Comparison of ENCODE assay signal across 32 cellular contexts in the genomic region with DNA sequence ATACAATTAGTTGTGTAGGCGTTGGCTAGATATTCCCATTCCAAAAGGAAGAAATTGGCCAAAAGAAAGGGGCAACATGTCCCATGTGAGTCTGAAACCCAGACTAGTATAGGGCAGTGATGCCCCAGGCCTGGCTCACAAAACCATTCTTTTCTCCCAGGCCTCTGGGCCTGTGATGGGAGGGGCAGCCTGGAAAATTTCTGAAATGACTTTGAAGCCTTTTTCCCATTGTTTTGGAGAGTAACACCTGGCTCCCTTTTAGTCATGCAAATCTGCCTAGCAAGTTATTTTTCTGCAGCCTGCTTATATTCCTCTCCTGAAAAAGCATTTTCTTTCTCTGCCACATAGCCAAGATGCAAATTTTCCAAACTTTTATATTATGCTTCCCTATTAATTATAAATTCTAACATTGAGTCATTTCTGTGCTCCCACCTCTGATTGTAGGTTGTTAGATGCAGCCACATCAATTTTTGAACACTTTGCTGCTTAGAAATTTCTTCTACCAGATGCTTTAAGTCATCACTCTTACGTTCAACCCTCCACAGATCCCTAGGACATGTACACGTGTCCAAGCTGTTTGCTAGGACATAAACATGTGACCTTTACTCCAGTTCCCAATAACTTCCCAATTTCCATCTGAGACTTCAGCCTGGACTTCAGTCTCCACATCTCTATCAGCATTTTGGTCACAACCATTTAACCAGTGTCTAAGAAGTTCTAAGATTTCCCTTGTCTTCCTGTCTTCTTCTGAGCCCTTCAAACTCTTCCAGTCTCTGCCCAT.
"Had no signal": no experiment of that assay in that cellular context is flagged by ENCODE, and none has a peak within 500 bp of the region (broad histone marks: within the 10 kb centered on the region; RNA-seq: fewer than 3 reads in every experiment).

No MANE protein-coding gene starts in this region.

- H2AFZ ChIP-seq: hepatocyte had no signal

- H3K4me3 Mint-ChIP-seq: activated CD8-positive, alpha-beta T cell treated with anti-CD3 and anti-CD28 coated beads for 36 hours; activated T-cell treated with anti-CD3 and anti-CD28 coated beads, Interleukin-2, amount 50 U/mL, for 4 hours; activated T-helper 17 cell treated with anti-CD3 and anti-CD28 coated beads, Interleukin-2, amount 50 U/mL, for 72 hours; effector memory CD8-positive, alpha-beta T cell; mesothelial cell of epicardium; naive B cell; stimulated activated memory B cell treated with anti-CD40 and anti-IgM and Interleukin-4, amounts not matched to agents 10 μg/mL and 1 μg/mL and 100 μg/mL, for 72 hours; stimulated activated naive CD8-positive, alpha-beta T cell treated with anti-CD3 and anti-CD28 coated beads, Interleukin-15, amount 100 ng/mL, for 72 hours; T-helper 1 cell treated with Interleukin-12 subunit alpha and Interleukin-12 subunit beta and Interleukin-4 antibody, amounts not matched to agents 30 μg/mL and 1 μg/mL, for 36 hours had no signal

- H3K4me2 ChIP-seq: hepatocyte, smooth muscle cell had no signal

- H3K27ac ChIP-seq: gastroesophageal sphincter, hepatocyte, pancreas, psoas muscle, thyroid gland, upper lobe of right lung had no signal

- H3K36me3 Mint-ChIP-seq: mesothelial cell of epicardium; naive B cell; stimulated activated memory B cell treated with anti-CD40 and anti-IgM and Interleukin-4, amounts not matched to agents 10 μg/mL and 1 μg/mL and 100 μg/mL, for 72 hours had no signal

- H3K9me3 Mint-ChIP-seq: mesothelial cell of epicardium; T-helper 1 cell treated with Interleukin-12 subunit alpha and Interleukin-12 subunit beta and Interleukin-4 antibody, amounts not matched to agents 30 μg/mL and 1 μg/mL, for 36 hours had no signal

- H3K36me3 ChIP-seq: gastroesophageal sphincter, pancreas, thyroid gland, upper lobe of right lung had no signal

- H3K27me3 ChIP-seq: gastroesophageal sphincter, hepatocyte, pancreas, thyroid gland, upper lobe of right lung had no signal

- H3K27ac Mint-ChIP-seq: activated CD8-positive, alpha-beta T cell treated with anti-CD3 and anti-CD28 coated beads for 36 hours; activated T-helper 17 cell treated with anti-CD3 and anti-CD28 coated beads, Interleukin-2, amount 50 U/mL, for 72 hours; effector memory CD8-positive, alpha-beta T cell; mesothelial cell of epicardium; naive B cell; stimulated activated memory B cell treated with anti-CD40 and anti-IgM and Interleukin-4, amounts not matched to agents 10 μg/mL and 1 μg/mL and 100 μg/mL, for 72 hours; stimulated activated naive CD8-positive, alpha-beta T cell treated with anti-CD3 and anti-CD28 coated beads, Interleukin-15, amount 100 ng/mL, for 72 hours; T-helper 1 cell treated with Interleukin-12 subunit alpha and Interleukin-12 subunit beta and Interleukin-4 antibody, amounts not matched to agents 30 μg/mL and 1 μg/mL, for 36 hours had no signal

- ATAC-seq: activated CD8-positive, alpha-beta T cell treated with anti-CD3 and anti-CD28 coated beads for 36 hours; activated T-cell treated with anti-CD3 and anti-CD28 coated beads, Interleukin-2, amount 50 U/mL, for 4 hours; activated T-helper 17 cell treated with anti-CD3 and anti-CD28 coated beads, Interleukin-2, amount 50 U/mL, for 72 hours; effector memory CD8-positive, alpha-beta T cell; gastroesophageal sphincter; left cardiac atrium; left ventricle myocardium superior; pancreas; psoas muscle; stimulated activated memory B cell treated with anti-CD40 and anti-IgM and Interleukin-4, amounts not matched to agents 10 μg/mL and 1 μg/mL and 100 μg/mL, for 72 hours; stimulated activated naive CD8-positive, alpha-beta T cell treated with anti-CD3 and anti-CD28 coated beads, Interleukin-15, amount 100 ng/mL, for 72 hours; upper lobe of right lung had no signal

- DNase-seq: activated CD4-positive, alpha-beta T cell treated with anti-CD3 and anti-CD28 coated beads for 1 hour; activated CD4-positive, alpha-beta T cell treated with anti-CD3 and anti-CD28 coated beads, Interleukin-2, amount 50 U/mL, for 1 hour; activated CD8-positive, alpha-beta T cell treated with anti-CD3 and anti-CD28 coated beads for 36 hours; activated gamma-delta T cell treated with Interleukin-2 at 50 U/mL for 16 hours; activated naive CD4-positive, alpha-beta T cell treated with anti-CD3 and anti-CD28 coated beads, Interleukin-2, amount 50 U/mL, for 16 hours; activated T-cell treated with anti-CD3 and anti-CD28 coated beads, Interleukin-2, amount 50 U/mL, for 4 hours; amniotic stem cell; caudate nucleus; cortex of kidney; effector memory CD8-positive, alpha-beta T cell; left cardiac atrium; left ventricle myocardium superior; mammary epithelial cell; naive B cell; nucleus accumbens; pancreas; psoas muscle; stimulated activated CD4-positive, alpha-beta T cell treated with anti-CD3 and anti-CD28 coated beads, Interleukin-1b, Interleukin-23, amount 100 ng/mL, for 48 hours; stimulated activated CD4-positive, alpha-beta T cell treated with anti-CD3 and anti-CD28 coated beads, Interleukin-4, amount 100 ng/mL, for 4 hours; stimulated activated CD8-positive, alpha-beta memory T cell treated with anti-CD3 and anti-CD28 coated beads, Interleukin-4, amount 100 ng/mL, for 48 hours; stimulated activated naive CD8-positive, alpha-beta T cell treated with anti-CD3 and anti-CD28 coated beads, Interleukin-15, amount 100 ng/mL, for 72 hours; substantia nigra; T-helper 9 cell; thyroid gland; upper lobe of right lung had no signal

- H3K4me1 ChIP-seq: gastroesophageal sphincter, pancreas, psoas muscle, thyroid gland, upper lobe of right lung had no signal

- H3K9me3 ChIP-seq: gastroesophageal sphincter, pancreas, psoas muscle, thyroid gland, upper lobe of right lung had no signal

- H3K4me1 Mint-ChIP-seq: activated T-helper 17 cell treated with anti-CD3 and anti-CD28 coated beads, Interleukin-2, amount 50 U/mL, for 72 hours; mesothelial cell of epicardium; naive B cell; stimulated activated memory B cell treated with anti-CD40 and anti-IgM and Interleukin-4, amounts not matched to agents 10 μg/mL and 1 μg/mL and 100 μg/mL, for 72 hours; stimulated activated naive CD8-positive, alpha-beta T cell treated with anti-CD3 and anti-CD28 coated beads, Interleukin-15, amount 100 ng/mL, for 72 hours had no signal

- H3K79me2 ChIP-seq: hepatocyte had no signal

- H3K4me3 ChIP-seq: gastroesophageal sphincter, hepatocyte, pancreas, psoas muscle, smooth muscle cell, thyroid gland, upper lobe of right lung had no signal

- H3K27me3 Mint-ChIP-seq: activated CD8-positive, alpha-beta T cell treated with anti-CD3 and anti-CD28 coated beads for 36 hours; activated T-helper 17 cell treated with anti-CD3 and anti-CD28 coated beads, Interleukin-2, amount 50 U/mL, for 72 hours; effector memory CD8-positive, alpha-beta T cell; stimulated activated naive CD8-positive, alpha-beta T cell treated with anti-CD3 and anti-CD28 coated beads, Interleukin-15, amount 100 ng/mL, for 72 hours had no signal
